Comparison of ENCODE assay signal across 9 cellular contexts in genomic region chr11:128323381-128323780, GRCh38.
DNase-seq lines count a peak whose midpoint lies in the region; ATAC-seq and TF ChIP-seq lines count a peak whose summit lies in the region.
"Had no signal": no experiment of that assay in that cellular context is flagged by ENCODE, and none has a peak within 500 bp of the region (broad histone marks: within the 10 kb centered on the region; RNA-seq: fewer than 3 reads in every experiment).

No MANE protein-coding gene starts in this region.

- POLR2A ChIA-PET in activated CD4-positive, alpha-beta memory T cell treated with anti-CD3 and anti-CD28 coated beads for 36 hours (lab: Charles Lee), result interaction anchor here (0.9 to 8.4 kb wide), 24 partner anchors 10 to 305 kb away, joined by 3 to 93 read pairs (median 6); no protein-coding TSS in a partner anchor

- peaks cover 88% of the 10 kb centered on the region for H3K4me1 Mint-ChIP-seq in activated CD4-positive, alpha-beta memory T cell treated with anti-CD3 and anti-CD28 coated beads for 36 hours (ENCODE audit: low read depth)

- no peak overlapping the region for H3K27ac ChIP-seq in DND-41 (ENCODE audit: low read length)

- H3K79me2 ChIP-seq in DND-41 (ENCODE audit: insufficient read depth, low read length), result no peaks in the 10 kb centered on the region

- ATAC-seq in DND-41 (ENCODE audit: insufficient read depth, low read depth), result 0 out of 3 replicates have a peak, but pooled peaks have one; percentile 37
- peak; percentile 44 for ATAC-seq in GM21576 (IDR thresholded peaks at IDR 0.05; ENCODE audit: unreplicated experiment)

- no peaks in the 10 kb centered on the region for H3K9me3 ChIP-seq in DND-41 (ENCODE audit: insufficient read depth, low read length, severe bottlenecking)

- H3K9ac ChIP-seq in DND-41 (ENCODE audit: low read depth, low read length), result no peak overlapping the region

- no peaks in the 10 kb centered on the region for H3K36me3 ChIP-seq in DND-41 (ENCODE audit: insufficient read depth, low read length)

- no peaks in the 10 kb centered on the region for H3K9me3 Mint-ChIP-seq in activated CD4-positive, alpha-beta memory T cell treated with anti-CD3 and anti-CD28 coated beads for 36 hours

- peak overlapping the region; percentile 36 for H3K4me3 Mint-ChIP-seq in activated CD4-positive, alpha-beta memory T cell treated with anti-CD3 and anti-CD28 coated beads for 36 hours

- intact Hi-C loops in activated CD4-positive, alpha-beta memory T cell treated with anti-CD3 and anti-CD28 coated beads for 36 hours (cut with micrococcal nuclease), result loop anchor here (1.0 to 10.0 kb wide), 2 partner anchors 34 to 301 kb away; no protein-coding TSS in a partner anchor

- H3K4me2 ChIP-seq in DND-41 (ENCODE audit: insufficient read depth, low read length), result no peak overlapping the region

- no peaks in the 10 kb centered on the region for H3K27me3 Mint-ChIP-seq in activated CD4-positive, alpha-beta memory T cell treated with anti-CD3 and anti-CD28 coated beads for 36 hours

- peaks cover 20% of the 10 kb centered on the region for H3K4me1 ChIP-seq in DND-41 (ENCODE audit: insufficient read depth, low read length)

- TF ChIP-seq CTCF in DND-41 (IDR thresholded peaks at IDR 0.05; ENCODE audit: borderline replicate concordance, extremely low read depth, low read length, poor library complexity, severe bottlenecking), result peak; percentile 51

- no peak overlapping the region for H3K4me3 ChIP-seq in DND-41 (ENCODE audit: low read depth in 1 of 2, low read length in 2 of 2)
- H3K4me3 ChIP-seq: lung had no signal

- H3K36me3 Mint-ChIP-seq in activated CD4-positive, alpha-beta memory T cell treated with anti-CD3 and anti-CD28 coated beads for 36 hours, result peaks cover 9% of the 10 kb centered on the region

- no peaks in the 10 kb centered on the region for H3K27me3 ChIP-seq in DND-41 (ENCODE audit: insufficient read depth, low read length, poor library complexity)

- H3K27ac Mint-ChIP-seq in activated CD4-positive, alpha-beta memory T cell treated with anti-CD3 and anti-CD28 coated beads for 36 hours, result peak overlapping the region; percentile 94

- no peak overlapping the region for H2AFZ ChIP-seq in DND-41 (ENCODE audit: low read depth, low read length)

- CTCF ChIA-PET in activated CD4-positive, alpha-beta memory T cell treated with anti-CD3 and anti-CD28 coated beads for 36 hours (lab: Charles Lee), result interaction anchor here (0.6 to 6.9 kb wide), 29 partner anchors 10 to 507 kb away, joined by 3 to 53 read pairs (median 5); no protein-coding TSS in a partner anchor

- no peak for TF ChIP-seq POLR2A in erythroblast (IDR thresholded peaks at IDR 0.05; ENCODE audit: low read length)

- DNase-seq in DND-41, result peak; percentile 22
- DNase-seq in activated CD4-positive, alpha-beta memory T cell treated with anti-CD3 and anti-CD28 coated beads for 36 hours, result peak; percentile 65
- DNase-seq in iris pigment epithelial cell (ENCODE audit: low read depth), result peak; percentile 71
- DNase-seq in NCI-H1694 (lab: John Stamatoyannopoulos, UW), result no peak
- no peak for DNase-seq in NCI-H187 treated with DMSO at 0.1 percent for 48 hours (lab: John Stamatoyannopoulos, UW)
- no peak for DNase-seq in erythroblast (lab: John Stamatoyannopoulos, UW)
- DNase-seq in SIG-M5 (lab: John Stamatoyannopoulos, UW), result no peak

- H4K20me1 ChIP-seq in DND-41 (ENCODE audit: insufficient read depth, low read length), result no peaks in the 10 kb centered on the region

Comparison
In these comparisons a context has a peak if more than half of its experiments do, and no peak if none do; other contexts are left out.
1. DNase-seq: peak in DND-41 (single experiment), activated CD4-positive, alpha-beta memory T cell treated with anti-CD3 and anti-CD28 coated beads for 36 hours (single experiment) and iris pigment epithelial cell (single experiment); none in NCI-H1694 (single experiment), NCI-H187 treated with DMSO at 0.1 percent for 48 hours (single experiment), erythroblast (0 of 2) and SIG-M5 (single experiment).